In genomic region chr10:50397312-50398140, GRCh38 we compare ENCODE assay signal across 10 cellular contexts.
DNase-seq lines count a peak whose midpoint lies in the region; ATAC-seq and TF ChIP-seq lines count a peak whose summit lies in the region.
"Had no signal": no experiment of that assay in that cellular context is flagged by ENCODE, and none has a peak within 500 bp of the region (broad histone marks: within the 10 kb centered on the region; RNA-seq: fewer than 3 reads in every experiment).

No MANE protein-coding gene starts in this region.

- peak overlapping the region; percentile 78 to 100 (median 97) for H3K27ac Mint-ChIP-seq in CD14-positive monocyte
- peak overlapping the region; percentile 71 for H3K27ac Mint-ChIP-seq in activated CD8-positive, alpha-beta T cell treated with anti-CD3 and anti-CD28 coated beads for 36 hours

- ATAC-seq in GM19023 (IDR thresholded peaks at IDR 0.05; ENCODE audit: unreplicated experiment) (peak; percentile 62), HG03025 (IDR thresholded peaks at IDR 0.05; ENCODE audit: low FRiP score, unreplicated experiment) (peak; percentile 41)
- peak; percentile 44 for ATAC-seq in activated CD8-positive, alpha-beta T cell treated with anti-CD3 and anti-CD28 coated beads for 36 hours

- CTCF ChIA-PET in activated CD8-positive, alpha-beta T cell treated with anti-CD3 and anti-CD28 coated beads for 36 hours (lab: Charles Lee): interaction anchor here (1.6 kb wide), 2 partner anchors 10 to 30 kb away, joined by 4 to 5 read pairs; no protein-coding TSS in a partner anchor

- intact Hi-C loops in CD14-positive monocyte (cut with micrococcal nuclease): no loop called here
- intact Hi-C loops in activated CD8-positive, alpha-beta T cell treated with anti-CD3 and anti-CD28 coated beads for 36 hours (cut with micrococcal nuclease): no loop called here

- peaks cover 66% of the 10 kb centered on the region for H3K4me1 Mint-ChIP-seq in CD14-positive monocyte
- peaks cover 31% of the 10 kb centered on the region for H3K4me1 Mint-ChIP-seq in activated CD8-positive, alpha-beta T cell treated with anti-CD3 and anti-CD28 coated beads for 36 hours (ENCODE audit: low read depth)

- DNase-seq in CD14-positive monocyte (ENCODE audit: low spot score): no peak
- no peak for DNase-seq in activated CD8-positive, alpha-beta T cell treated with anti-CD3 and anti-CD28 coated beads for 36 hours
- no peak for DNase-seq in NCI-H82 treated with DMSO at 0.1 percent for 48 hours (lab: John Stamatoyannopoulos, UW; ENCODE audit: unreplicated experiment)
- no peak for DNase-seq in germinal center (ENCODE audit: low spot score)
- no peak for DNase-seq in NCI-H2081 treated with DMSO at 0.1 percent for 48 hours (lab: John Stamatoyannopoulos, UW)
- DNase-seq in KG1 (lab: John Stamatoyannopoulos, UW): no peak
- DNase-seq: NCI-H510A treated with DMSO at 0.1 percent for 48 hours, uterus had no signal

- TF ChIP-seq CTCF in CD14-positive monocyte (IDR thresholded peaks at IDR 0.05): no peak
- no peak for TF ChIP-seq CTCF in activated CD8-positive, alpha-beta T cell treated with anti-CD3 and anti-CD28 coated beads for 36 hours (IDR thresholded peaks at IDR 0.05)

- H3K4me3 Mint-ChIP-seq in CD14-positive monocyte: no peak overlapping the region
- H3K4me3 Mint-ChIP-seq in activated CD8-positive, alpha-beta T cell treated with anti-CD3 and anti-CD28 coated beads for 36 hours: no peak overlapping the region

- H3K27me3 Mint-ChIP-seq in CD14-positive monocyte (ENCODE audit: low read depth in 3 of 3): no peaks in the 10 kb centered on the region
- no peaks in the 10 kb centered on the region for H3K27me3 Mint-ChIP-seq in activated CD8-positive, alpha-beta T cell treated with anti-CD3 and anti-CD28 coated beads for 36 hours

- peaks cover 5 to 22% of the 10 kb centered on the region in 2 donors for H3K36me3 Mint-ChIP-seq in CD14-positive monocyte
- no peaks in the 10 kb centered on the region for H3K36me3 Mint-ChIP-seq in activated CD8-positive, alpha-beta T cell treated with anti-CD3 and anti-CD28 coated beads for 36 hours (ENCODE audit: low read depth)

- H3K9me3 Mint-ChIP-seq in CD14-positive monocyte: peaks cover 0 to 3% (median 0%) of the 10 kb centered on the region in 7 donors
- no peaks in the 10 kb centered on the region for H3K9me3 Mint-ChIP-seq in activated CD8-positive, alpha-beta T cell treated with anti-CD3 and anti-CD28 coated beads for 36 hours

- POLR2A ChIA-PET in activated CD8-positive, alpha-beta T cell treated with anti-CD3 and anti-CD28 coated beads for 36 hours (lab: Charles Lee): no interaction called here
